Comparison of ENCODE assay signal across 8 cellular contexts in genomic region chr15:90320062-90320884, GRCh38. TPM values are rescaled to one million over a fixed set of nuclear protein-coding genes. Genes with fewer than 3 reads are reported as not detected.
DNase-seq lines count a peak whose midpoint lies in the region; ATAC-seq and TF ChIP-seq lines count a peak whose summit lies in the region.

No MANE protein-coding gene starts in this region.

- H3K4me1 ChIP-seq in BE2C (no peaks in the 10 kb centered on the region), OCI-LY1 (ENCODE audit: insufficient read depth, low read length, severe bottlenecking) (peaks cover 3% of the 10 kb centered on the region), mucosa of descending colon (ENCODE audit: low read depth) (peaks cover 10% of the 10 kb centered on the region)

- H3K4me2 ChIP-seq in OCI-LY1 (ENCODE audit: low read length), result no peak overlapping the region

- no peak overlapping the region for H3K27ac ChIP-seq in OCI-LY1 (ENCODE audit: low read depth, low read length, poor library complexity, severe bottlenecking)

- H3K9me2 ChIP-seq in OCI-LY1 (ENCODE audit: low read depth, low read length), result no peaks in the 10 kb centered on the region

- no peaks in the 10 kb centered on the region for H3K79me2 ChIP-seq in OCI-LY1 (ENCODE audit: insufficient read depth, low read length)

- H3K9me3 ChIP-seq in BE2C (no peaks in the 10 kb centered on the region), OCI-LY1 (ENCODE audit: low read length) (no peaks in the 10 kb centered on the region), mucosa of descending colon (no peaks in the 10 kb centered on the region)

- no peak overlapping the region for H3K9ac ChIP-seq in OCI-LY1 (ENCODE audit: low read length)

- no peak overlapping the region for H2AFZ ChIP-seq in OCI-LY1 (ENCODE audit: low read length)

- intact Hi-C loops in mucosa of descending colon (cut with DNase I, micrococcal nuclease), result loop anchor here (5.0 kb wide), 1 partner anchor 162 kb away; no protein-coding TSS in a partner anchor

- H3K4me3 ChIP-seq in BE2C (ENCODE audit: low read depth, low read length), result 0 out of 2 replicates have a peak overlapping the region, but pooled peaks have one; percentile 10
- no peak overlapping the region for H3K4me3 ChIP-seq in OCI-LY1 (ENCODE audit: low read depth, low read length, poor library complexity, severe bottlenecking)
- H3K4me3 ChIP-seq in epithelial cell of proximal tubule (ENCODE audit: low read depth, low read length), result peak overlapping the region; percentile 19
- no peak overlapping the region for H3K4me3 ChIP-seq in mucosa of descending colon

- no peaks in the 10 kb centered on the region for H3F3A ChIP-seq in OCI-LY1 (ENCODE audit: insufficient read depth, low read length)

- DNase-seq in BE2C (peak; percentile 81), HuH-7.5 (ENCODE audit: low spot score) (peak; percentile 78), epithelial cell of proximal tubule (ENCODE audit: low read depth) (no peak), mucosa of descending colon (peak; percentile 79 to 81 (median 79))
- peak; percentile 39 for DNase-seq in activated CD8-positive, alpha-beta memory T cell treated with anti-CD3 and anti-CD28 coated beads, Interleukin-2, amount 50 U/mL, for 1 hour (ENCODE audit: extremely low read depth)
- peak; percentile 20 to 40 for DNase-seq in stimulated activated CD8-positive, alpha-beta memory T cell treated with anti-CD3 and anti-CD28 coated beads, Interleukin-2, amount 100 ng/mL, for 48 hours (ENCODE audit: low read depth in 2 of 2)

- peak; percentile 100 for TF ChIP-seq CTCF in BE2C (IDR thresholded peaks at IDR 0.05; ENCODE audit: low read depth, low read length)
- peak; percentile 96 for TF ChIP-seq CTCF in OCI-LY1 (IDR thresholded peaks at IDR 0.05; ENCODE audit: low read length)
- TF ChIP-seq CTCF in epithelial cell of proximal tubule (conservative IDR thresholded peaks at IDR 0.05; ENCODE audit: low read depth, low read length), result peak; percentile 100
- TF ChIP-seq CTCF in mucosa of descending colon (IDR thresholded peaks at IDR 0.05), result peak; percentile 96

- H3K36me3 ChIP-seq in BE2C (no peaks in the 10 kb centered on the region), OCI-LY1 (ENCODE audit: insufficient read depth, low read length) (no peaks in the 10 kb centered on the region), mucosa of descending colon (ENCODE audit: low read depth) (no peaks in the 10 kb centered on the region)

- H3K27me3 ChIP-seq in BE2C (no peaks in the 10 kb centered on the region), OCI-LY1 (ENCODE audit: insufficient read depth, low read length) (no peaks in the 10 kb centered on the region)

- H4K20me1 ChIP-seq in OCI-LY1 (ENCODE audit: insufficient read depth, low read length), result no peaks in the 10 kb centered on the region

- peak; percentile 72 for ATAC-seq in GM19395 (IDR thresholded peaks at IDR 0.05; ENCODE audit: unreplicated experiment)
- peak; percentile 94 for ATAC-seq in mucosa of descending colon

RNA-seq across cellular contexts. Expression of gene ZNF774, which starts 31.8 kb away (rescaled TPM):
- 1.1 TPM for polyA plus RNA-seq in BE2C (2012; ENCODE audit: insufficient read depth, insufficient read length, low read depth)
- total RNA-seq in epithelial cell of proximal tubule, result 1.1 and 5.9 TPM in 2 replicates
- 10 to 100 TPM; 11.8 to 17.8 (median 15.4) TPM for total RNA-seq in mucosa of descending colon

RNA-seq across cellular contexts. Expression of gene NGRN, which starts 54.8 kb away (rescaled TPM):
- 226 TPM for polyA plus RNA-seq in BE2C (2012; ENCODE audit: insufficient read depth, insufficient read length, low read depth)
- total RNA-seq in epithelial cell of proximal tubule (74.8 and 79.6 TPM in 2 replicates), mucosa of descending colon (100 to 1,000 TPM in 1 of 3 donors, 10 to 100 TPM in 2; 41.7 to 111 (median 54.1) TPM)

Comparison
In these comparisons a context has a peak if more than half of its experiments do, and no peak if none do; other contexts are left out.
1. H3K4me3 ChIP-seq: peak in BE2C (single experiment) and epithelial cell of proximal tubule (single experiment); none in OCI-LY1 (single experiment) and mucosa of descending colon (single experiment).
2. Peak in every context shown above with its lines, with median percentiles within 50 percentile points of each other: CTCF ChIP-seq.